In the genomic region with DNA sequence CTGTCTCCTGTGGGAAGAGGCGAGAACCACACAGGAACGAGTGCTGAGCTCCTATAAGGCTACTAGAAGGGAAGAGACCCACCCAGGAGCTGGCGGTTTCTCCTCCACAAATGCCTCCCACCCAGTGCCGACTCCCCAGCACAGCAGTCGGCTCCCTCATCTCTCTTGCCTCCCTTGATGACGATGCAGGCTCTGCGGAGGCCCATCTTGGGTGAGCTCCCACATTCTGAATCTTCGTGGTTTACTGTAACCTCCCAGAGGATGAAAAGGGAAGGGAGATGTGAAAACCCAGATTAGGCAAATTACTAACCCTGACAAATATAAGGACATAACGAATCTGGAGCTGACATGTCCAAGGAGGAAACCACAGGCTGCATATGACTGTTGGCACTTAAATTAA, we compare ENCODE assay signal across 14 cellular contexts. TPM values are rescaled to one million over a fixed set of nuclear protein-coding genes. Genes with fewer than 3 reads are reported as not detected.
DNase-seq lines count a peak whose midpoint lies in the region; ATAC-seq and TF ChIP-seq lines count a peak whose summit lies in the region.
"Had no signal": no experiment of that assay in that cellular context is flagged by ENCODE, and none has a peak within 500 bp of the region (broad histone marks: within the 10 kb centered on the region; RNA-seq: fewer than 3 reads in every experiment).

No MANE protein-coding gene starts in this region.

- no peaks in the 10 kb centered on the region for H3K36me3 ChIP-seq in MM.1S (replicated peaks; ENCODE audit: insufficient read depth, low read length)

- DNase-seq in MM.1S, result no peak
- DNase-seq in dorsolateral prefrontal cortex, result peak in 4 of 10 donors; percentile 48 to 81 (median 54)
- DNase-seq in occipital lobe (lab: John Stamatoyannopoulos, UW), result peak; percentile 56
- DNase-seq in D341Med (ENCODE audit: low spot score), result no peak
- DNase-seq in SHP77 (lab: John Stamatoyannopoulos, UW), result no peak
- DNase-seq: AML-193; CD4-positive, alpha-beta memory T cell; DMS53; GM23248 had no signal

- H2AFZ ChIP-seq in MM.1S (ENCODE audit: low read length), result no peak overlapping the region
- H2AFZ ChIP-seq: GM23248 had no signal

- no peak overlapping the region for H3K4me3 ChIP-seq in MM.1S (ENCODE audit: low read length)
- peak overlapping the region in 21 of 59 donors; percentile 1 to 57 (median 32) for H3K4me3 ChIP-seq in dorsolateral prefrontal cortex
- H3K4me3 ChIP-seq: GM23248, K562 had no signal

- H3K27ac ChIP-seq in MM.1S (ENCODE audit: low read length) (peak overlapping the region; percentile 1; the same call in 1 of the 2 replicates), dorsolateral prefrontal cortex (peak overlapping the region in 44 of 59 donors; percentile 1 to 79 (median 51))
- H3K27ac ChIP-seq: C4-2B, GM23248 had no signal

- TF ChIP-seq CTCF in MM.1S (IDR thresholded peaks at IDR 0.05; ENCODE audit: low read length) (no peak), dorsolateral prefrontal cortex (IDR thresholded peaks at IDR 0.05 in 54 of 56, conservative IDR thresholded peaks at IDR 0.05 in 2 of 56; ENCODE audit: low read depth in 1 of 56, partially characterized antibody in 56 of 56) (no peak)

- no peaks in the 10 kb centered on the region for H3K9me2 ChIP-seq in MM.1S (replicated peaks; ENCODE audit: insufficient read depth, low read length)

- peaks cover 26% of the 10 kb centered on the region for H3K4me1 ChIP-seq in MM.1S (ENCODE audit: low read length)

- no peak overlapping the region for H3K4me2 ChIP-seq in MM.1S (ENCODE audit: low read depth, low read length)

- no peak overlapping the region for H3K9ac ChIP-seq in MM.1S (ENCODE audit: low read length)
- H3K9ac ChIP-seq: GM23248 had no signal

- no peaks in the 10 kb centered on the region for H3K9me3 ChIP-seq in MM.1S (replicated peaks; ENCODE audit: insufficient read depth, low read length)

- intact Hi-C loops in dorsolateral prefrontal cortex (cut with DNase I), result loop anchor here (5.0 to 10.0 kb wide), 3 partner anchors 93 to 220 kb away; no protein-coding TSS in a partner anchor

- no peaks in the 10 kb centered on the region for H3K27me3 ChIP-seq in MM.1S (replicated peaks; ENCODE audit: insufficient read depth, low read length)
- peaks cover 0 to 23% (median 0%) of the 10 kb centered on the region in 45 donors for H3K27me3 ChIP-seq in dorsolateral prefrontal cortex

- no peaks in the 10 kb centered on the region for H4K20me1 ChIP-seq in MM.1S (ENCODE audit: insufficient read depth, low read length)

- no peaks in the 10 kb centered on the region for H3K79me2 ChIP-seq in MM.1S (ENCODE audit: low read length)

- peaks cover 3% of the 10 kb centered on the region for H3F3A ChIP-seq in MM.1S (ENCODE audit: insufficient read depth, low read length)

- no peak for ATAC-seq in GM18519 (IDR thresholded peaks at IDR 0.05; ENCODE audit: low FRiP score, unreplicated experiment)
- ATAC-seq: HCT116, K562 had no signal

RNA-seq across cellular contexts. Expression of gene GRIN2B, which starts 23.8 kb away (rescaled TPM):
- 100 to 1,000 TPM in 105 of 120 experiments, 10 to 100 TPM in 15; 41.0 to 232 (median 135) TPM for total RNA-seq in dorsolateral prefrontal cortex
- 144 TPM for total RNA-seq in occipital lobe
- total RNA-seq: A673; CD4-positive, alpha-beta memory T cell; GM23248; K562 had no signal
